10 cellular contexts compared by ENCODE assay signal in the genomic region with DNA sequence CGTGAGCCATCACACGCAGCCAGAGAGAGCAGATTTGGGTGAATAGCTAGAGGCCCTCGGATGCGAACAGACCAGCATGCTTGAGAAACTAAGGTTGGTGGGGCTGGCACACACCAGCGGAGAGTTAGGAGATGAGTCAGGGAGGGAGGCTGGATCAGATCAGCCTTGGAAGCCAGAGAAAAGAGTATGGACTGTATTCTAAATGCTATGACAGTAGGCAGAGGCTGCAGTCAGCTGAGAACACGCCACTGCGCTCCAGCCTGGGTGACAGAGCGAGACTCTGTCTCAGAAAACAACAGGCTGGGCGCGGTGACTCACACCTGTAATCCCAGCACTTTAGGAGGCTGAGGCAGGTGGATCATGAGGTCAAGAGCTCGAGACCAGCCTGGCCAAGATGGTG. TPM values are rescaled to one million over a fixed set of nuclear protein-coding genes. Genes with fewer than 3 reads are reported as not detected.
DNase-seq lines count a peak whose midpoint lies in the region; ATAC-seq, FAIRE-seq and TF ChIP-seq lines count a peak whose summit lies in the region.
"Had no signal": no experiment of that assay in that cellular context is flagged by ENCODE, and none has a peak within 500 bp of the region (broad histone marks: within the 10 kb centered on the region; RNA-seq: fewer than 3 reads in every experiment).

No MANE protein-coding gene starts in this region.

- ATAC-seq in activated B cell treated with CpG ODN at 0.5 μM for 24 hours (ENCODE audit: low read depth) (no peak), HG02763 (IDR thresholded peaks at IDR 0.05; ENCODE audit: unreplicated experiment) (no peak), sciatic nerve (no peak), GM18870 (IDR thresholded peaks at IDR 0.05; ENCODE audit: unreplicated experiment) (no peak), GM19324 (IDR thresholded peaks at IDR 0.05; ENCODE audit: low FRiP score, unreplicated experiment) (no peak)

- no peak for TF ChIP-seq CTCF in activated B cell treated with CpG ODN at 0.5 μM for 24 hours (IDR thresholded peaks at IDR 0.05)
- no peak for TF ChIP-seq CTCF in foreskin fibroblast (IDR thresholded peaks at IDR 0.05; ENCODE audit: low read depth, low read length)

- CTCF ChIA-PET in activated B cell treated with CpG ODN at 0.5 μM for 24 hours (lab: Charles Lee), result interaction anchor here (0.6 kb wide), 1 partner anchor 80 kb away, joined by 3 read pairs; no protein-coding TSS in a partner anchor

- peaks cover 55% of the 10 kb centered on the region for H3K4me1 Mint-ChIP-seq in activated B cell treated with CpG ODN at 0.5 μM for 24 hours

- H3K4me3 Mint-ChIP-seq in activated B cell treated with CpG ODN at 0.5 μM for 24 hours, result no peak overlapping the region

- no peak for TF ChIP-seq POLR2A in H54 (IDR thresholded peaks at IDR 0.05; ENCODE audit: low read depth, low read length)

- H3K27ac Mint-ChIP-seq in activated B cell treated with CpG ODN at 0.5 μM for 24 hours, result peak overlapping the region; percentile 32

- peak; percentile 81 for FAIRE-seq in H54 (lab: Jason Lieb, UNC)

- no peaks in the 10 kb centered on the region for H3K9me3 Mint-ChIP-seq in activated B cell treated with CpG ODN at 0.5 μM for 24 hours

- POLR2A ChIA-PET in activated B cell treated with CpG ODN at 0.5 μM for 24 hours (lab: Charles Lee), result interaction anchor here (0.6 to 3.0 kb wide), 4 partner anchors 14 to 62 kb away, joined by 3 to 80 read pairs (median 17); a partner anchor contains a TSS

- intact Hi-C loops in activated B cell treated with CpG ODN at 0.5 μM for 24 hours (cut with micrococcal nuclease) (loop anchor here (2.0 to 10.0 kb wide), 3 partner anchors 109 to 685 kb away; a partner anchor contains a TSS), sciatic nerve (cut with DNase I) (no loop called here)

- DNase-seq in H54 (ENCODE audit: insufficient read length, low spot score) (peak; percentile 56), activated B cell treated with CpG ODN at 0.5 μM for 24 hours (no peak), foreskin fibroblast (peak; percentile 78 to 82), stromal cell of bone marrow (ENCODE audit: low read depth) (peak; percentile 63), sciatic nerve (ENCODE audit: low spot score) (no peak)
- DNase-seq: NCI-H1105 had no signal

- H3K36me3 Mint-ChIP-seq in activated B cell treated with CpG ODN at 0.5 μM for 24 hours (ENCODE audit: low read depth), result peaks cover 4% of the 10 kb centered on the region

- no peaks in the 10 kb centered on the region for H3K27me3 Mint-ChIP-seq in activated B cell treated with CpG ODN at 0.5 μM for 24 hours

- H3K4me3 ChIP-seq in foreskin fibroblast (ENCODE audit: low read depth in 1 of 2, low read length in 2 of 2), result no peak overlapping the region
- H3K4me3 ChIP-seq: thoracic aorta had no signal

RNA-seq across cellular contexts. Expression of a gene that starts 4.0 kb away (rescaled TPM):
- 100 and 105 TPM in 2 replicates for total RNA-seq in activated B cell treated with CpG ODN at 0.5 μM for 24 hours
- 67.8 TPM for total RNA-seq in sciatic nerve

RNA-seq across cellular contexts. Expression of a gene that starts 55.9 kb away (rescaled TPM):
- total RNA-seq in activated B cell treated with CpG ODN at 0.5 μM for 24 hours (3.8 and 5.8 TPM in 2 replicates), sciatic nerve (1.6 TPM)

Comparison
In these comparisons a context has a peak if more than half of its experiments do, and no peak if none do; other contexts are left out.
1. DNase-seq: peak in H54 (single experiment), foreskin fibroblast (2 of 2) and stromal cell of bone marrow (single experiment); none in activated B cell treated with CpG ODN at 0.5 μM for 24 hours (single experiment) and sciatic nerve (single experiment).